ENCODE assay signal across 1 cellular context in genomic region chr2:26623541-26624497, GRCh38.
TF ChIP-seq lines count a peak whose summit lies in the region.

No MANE protein-coding gene starts in this region.

TF ChIP-seq in A549, 52 proteins besides CTCF, POLR2A, EP300 and RAD21 (continued from another document):
- TF ChIP-seq HDAC2 (IDR thresholded peaks at IDR 0.05) (no peak), HEYL (CRISPR knock-in tag; IDR thresholded peaks at IDR 0.05) (no peak), JUNB (IDR thresholded peaks at IDR 0.05) (no peak), RCOR1 (IDR thresholded peaks at IDR 0.05; ENCODE audit: low read depth, low read length) (no peak), PHF8 (IDR thresholded peaks at IDR 0.05; ENCODE audit: borderline replicate concordance, low read depth) (no peak), HOXB5 (CRISPR knock-in tag; IDR thresholded peaks at IDR 0.05) (no peak)
